Comparison of ENCODE assay signal across 1 cellular context in the genomic region with DNA sequence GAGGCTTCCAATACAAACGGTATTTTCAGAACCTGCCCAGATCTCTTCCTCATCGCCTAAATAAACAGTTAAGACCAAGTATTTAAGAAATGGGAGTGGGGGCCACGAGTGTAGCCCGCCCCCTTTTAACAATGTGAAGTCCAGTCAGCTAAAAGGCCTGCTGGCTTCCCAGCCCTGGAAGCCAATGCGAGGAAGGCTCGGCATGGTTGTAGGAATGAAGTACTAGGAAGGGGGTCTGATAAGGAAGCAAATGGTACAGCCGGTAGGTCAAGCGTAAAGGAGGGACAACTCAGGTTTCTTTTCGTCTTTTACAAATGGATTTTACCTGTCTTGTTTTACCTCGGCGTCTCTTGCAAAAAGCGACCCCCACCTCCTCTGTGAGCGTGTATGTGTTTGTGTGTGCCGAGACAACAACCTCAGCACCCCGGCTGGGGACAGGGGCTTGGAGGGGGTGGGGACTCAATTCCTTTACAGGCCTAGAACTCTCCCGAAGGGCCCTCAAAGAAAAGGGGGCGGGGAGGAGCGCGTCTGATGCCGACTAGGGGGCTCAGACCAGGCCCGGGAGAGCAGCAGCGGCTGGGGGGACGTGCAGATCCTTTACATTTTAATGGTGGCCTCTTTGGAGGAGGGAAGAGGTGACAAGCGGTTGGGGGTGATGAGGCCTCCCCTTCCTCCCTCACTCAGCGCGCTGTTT.
TF ChIP-seq lines count a peak whose summit lies in the region.

No MANE protein-coding gene starts in this region.

TF ChIP-seq in K562, 482 proteins besides CTCF, POLR2A, EP300 and RAD21 (continued from another document):
- TF ChIP-seq, protein P1, sequence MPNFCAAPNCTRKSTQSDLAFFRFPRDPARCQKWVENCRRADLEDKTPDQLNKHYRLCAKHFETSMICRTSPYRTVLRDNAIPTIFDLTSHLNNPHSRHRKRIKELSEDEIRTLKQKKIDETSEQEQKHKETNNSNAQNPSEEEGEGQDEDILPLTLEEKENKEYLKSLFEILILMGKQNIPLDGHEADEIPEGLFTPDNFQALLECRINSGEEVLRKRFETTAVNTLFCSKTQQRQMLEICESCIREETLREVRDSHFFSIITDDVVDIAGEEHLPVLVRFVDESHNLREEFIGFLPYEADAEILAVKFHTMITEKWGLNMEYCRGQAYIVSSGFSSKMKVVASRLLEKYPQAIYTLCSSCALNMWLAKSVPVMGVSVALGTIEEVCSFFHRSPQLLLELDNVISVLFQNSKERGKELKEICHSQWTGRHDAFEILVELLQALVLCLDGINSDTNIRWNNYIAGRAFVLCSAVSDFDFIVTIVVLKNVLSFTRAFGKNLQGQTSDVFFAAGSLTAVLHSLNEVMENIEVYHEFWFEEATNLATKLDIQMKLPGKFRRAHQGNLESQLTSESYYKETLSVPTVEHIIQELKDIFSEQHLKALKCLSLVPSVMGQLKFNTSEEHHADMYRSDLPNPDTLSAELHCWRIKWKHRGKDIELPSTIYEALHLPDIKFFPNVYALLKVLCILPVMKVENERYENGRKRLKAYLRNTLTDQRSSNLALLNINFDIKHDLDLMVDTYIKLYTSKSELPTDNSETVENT (CRISPR knock-in tag; IDR thresholded peaks at IDR 0.05) = no peak
- no peak for TF ChIP-seq SP2 (IDR thresholded peaks at IDR 0.05; ENCODE audit: extremely low read depth, low read depth, low read length, poor library complexity, severe bottlenecking)
- TF ChIP-seq ETV5 (CRISPR knock-in tag; IDR thresholded peaks at IDR 0.05; ENCODE audit: low read depth) = 0 out of 2 replicates have a peak, but pooled peaks have one; percentile 31
- TF ChIP-seq SRSF1 (IDR thresholded peaks at IDR 0.05; ENCODE audit: low read depth, low read length) = no peak
- 0 out of 2 replicates have a peak, but pooled peaks have one; percentile 6 for TF ChIP-seq BHLHE40 (IDR thresholded peaks at IDR 0.05; ENCODE audit: low read length)
- TF ChIP-seq POLR2B (IDR thresholded peaks at IDR 0.05; ENCODE audit: low read depth, partially characterized antibody) = no peak
- TF ChIP-seq, protein P2, sequence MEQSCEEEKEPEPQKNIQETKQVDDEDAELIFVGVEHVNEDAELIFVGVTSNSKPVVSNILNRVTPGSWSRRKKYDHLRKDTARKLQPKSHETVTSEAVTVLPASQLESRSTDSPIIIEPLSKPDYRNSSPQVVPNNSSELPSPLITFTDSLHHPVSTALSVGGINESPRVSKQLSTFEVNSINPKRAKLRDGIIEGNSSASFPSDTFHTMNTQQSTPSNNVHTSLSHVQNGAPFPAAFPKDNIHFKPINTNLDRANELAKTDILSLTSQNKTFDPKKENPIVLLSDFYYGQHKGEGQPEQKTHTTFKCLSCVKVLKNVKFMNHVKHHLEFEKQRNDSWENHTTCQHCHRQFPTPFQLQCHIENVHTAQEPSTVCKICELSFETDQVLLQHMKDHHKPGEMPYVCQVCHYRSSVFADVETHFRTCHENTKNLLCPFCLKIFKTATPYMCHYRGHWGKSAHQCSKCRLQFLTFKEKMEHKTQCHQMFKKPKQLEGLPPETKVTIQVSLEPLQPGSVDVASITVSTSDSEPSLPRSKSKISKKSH (CRISPR knock-in tag; IDR thresholded peaks at IDR 0.05) = no peak
- peak; percentile 21 for TF ChIP-seq CCNT2 (IDR thresholded peaks at IDR 0.05; ENCODE audit: borderline replicate concordance, extremely low read depth, insufficient read length, low read depth, low read length)
- TF ChIP-seq SIX5 (IDR thresholded peaks at IDR 0.05; ENCODE audit: borderline replicate concordance in 1 of 2, insufficient read depth in 1 of 2, low read depth in 1 of 2, low read length in 2 of 2) = no peak
- TF ChIP-seq ATF6 (CRISPR knock-in tag; IDR thresholded peaks at IDR 0.05) = peak; percentile 77; the same call in 1 of the 2 replicates
